Comparison of ENCODE assay signal across 15 cellular contexts in genomic region chr10:101894742-101895141, GRCh38. TPM values are rescaled to one million over a fixed set of nuclear protein-coding genes. Genes with fewer than 3 reads are reported as not detected.
DNase-seq lines count a peak whose midpoint lies in the region; ATAC-seq and TF ChIP-seq lines count a peak whose summit lies in the region.
"Had no signal": no experiment of that assay in that cellular context is flagged by ENCODE, and none has a peak within 500 bp of the region (broad histone marks: within the 10 kb centered on the region; RNA-seq: fewer than 3 reads in every experiment).

No MANE protein-coding gene starts in this region.

- TF ChIP-seq CTCF in IMR-90 (conservative IDR thresholded peaks at IDR 0.05; ENCODE audit: low read depth, low read length) (no peak), left ventricle myocardium inferior (IDR thresholded peaks at IDR 0.05; ENCODE audit: borderline replicate concordance) (no peak), right lobe of liver (IDR thresholded peaks at IDR 0.05) (no peak)

- dilution Hi-C loops in IMR-90 (cut with HindIII; ENCODE audit: low sequenced_read_pairs, unreplicated experiment): no loop called here

- H3K9me1 ChIP-seq in IMR-90 (ENCODE audit: insufficient read depth, low read length): peaks cover 4% of the 10 kb centered on the region

- no peak overlapping the region for H4K91ac ChIP-seq in IMR-90 (ENCODE audit: insufficient read depth, low read depth, low read length)

- TF ChIP-seq POLR2A in IMR-90 (IDR thresholded peaks at IDR 0.05; ENCODE audit: low read depth, low read length) (no peak), right lobe of liver (IDR thresholded peaks at IDR 0.05) (no peak)

- POLR2A ChIA-PET in IMR-90 (lab: Charles Lee; ENCODE audit: unreplicated experiment): no interaction called here

- H3K27me3 ChIP-seq in IMR-90 (ENCODE audit: control insufficient read depth, insufficient read depth, low read length) (no peaks in the 10 kb centered on the region), left ventricle myocardium inferior (ENCODE audit: low read depth) (no peaks in the 10 kb centered on the region), right lobe of liver (no peaks in the 10 kb centered on the region)
- H3K27me3 ChIP-seq: BLaER1 treated with 17β-estradiol and CSF1 and Interleukin-3, amounts not matched to agents 10 nM and 100 nM had no signal

- H3K36me3 ChIP-seq in IMR-90 (ENCODE audit: control insufficient read depth, insufficient read depth, low read length) (no peaks in the 10 kb centered on the region), left ventricle myocardium inferior (peaks cover 4% of the 10 kb centered on the region), right lobe of liver (no peaks in the 10 kb centered on the region)

- no peak overlapping the region for H2BK15ac ChIP-seq in IMR-90 (ENCODE audit: low read depth, low read length)

- ATAC-seq in IMR-90 (ENCODE audit: low read depth) (no peak), right lobe of liver (peak; percentile 70 to 86 (median 84)), HG03139 (IDR thresholded peaks at IDR 0.05; ENCODE audit: unreplicated experiment) (no peak)
- ATAC-seq: A549 had no signal

- DNase-seq in IMR-90 (peak; percentile 12), cerebellum (ENCODE audit: low spot score) (peak; percentile 22), left ventricle myocardium inferior (no peak), right lobe of liver (peak; percentile 20 to 81 (median 62)), GM19238 (ENCODE audit: insufficient read length, low spot score) (no peak), NAMALWA (ENCODE audit: low spot score) (no peak), germinal center (ENCODE audit: low spot score) (no peak)
- DNase-seq: H7, NCI-H1105 treated with DMSO at 0.1 percent for 48 hours, NCI-H187, NCI-H69, SIG-M5 had no signal

- CTCF ChIA-PET in IMR-90 (lab: Yijun Ruan, JAX): interaction anchor here (0.6 kb wide), 1 partner anchor 59 kb away, joined by 3 read pairs; no protein-coding TSS in a partner anchor

- no peak overlapping the region for H2BK5ac ChIP-seq in IMR-90 (ENCODE audit: low read depth, low read length, poor library complexity, severe bottlenecking)

- intact Hi-C loops in IMR-90 (cut with micrococcal nuclease) (no loop called here), left ventricle myocardium inferior (cut with micrococcal nuclease) (no loop called here), right lobe of liver (cut with DNase I) (no loop called here)

- H4K5ac ChIP-seq in IMR-90 (ENCODE audit: low read depth, low read length): no peak overlapping the region

- no peak overlapping the region for H3K9ac ChIP-seq in IMR-90 (ENCODE audit: low read depth, low read length)
- H3K9ac ChIP-seq: BLaER1 treated with 17β-estradiol and CSF1 and Interleukin-3, amounts not matched to agents 10 nM and 100 nM had no signal

- no peak overlapping the region for H4K8ac ChIP-seq in IMR-90 (ENCODE audit: low read depth in 2 of 2, low read length in 2 of 2)

- no peak for TF ChIP-seq RAD21 in IMR-90 (IDR thresholded peaks at IDR 0.05; ENCODE audit: low read length)

- BruUV-seq in IMR-90 (replicated peaks; lab: Mats Ljungman, UMichigan): no TSS peak

- H3K23ac ChIP-seq in IMR-90 (ENCODE audit: low read depth, low read length): no peak overlapping the region

- H3K4me1 ChIP-seq in IMR-90 (ENCODE audit: control insufficient read depth, insufficient read depth, low read length) (peaks cover 9% of the 10 kb centered on the region), left ventricle myocardium inferior (peaks cover 72% of the 10 kb centered on the region), right lobe of liver (peaks cover 0 to 22% (median 0%) of the 10 kb centered on the region in 4 donors)

- H3K4me3 ChIP-seq in IMR-90 (ENCODE audit: insufficient read depth, low read depth, low read length) (no peak overlapping the region), left ventricle myocardium inferior (no peak overlapping the region), right lobe of liver (no peak overlapping the region)
- H3K4me3 ChIP-seq: A549; BLaER1 treated with 17β-estradiol and CSF1 and Interleukin-3, amounts not matched to agents 10 nM and 100 nM had no signal

- no peak overlapping the region for H3K14ac ChIP-seq in IMR-90 (replicated peaks; ENCODE audit: low read depth, low read length)

- no peak overlapping the region for H3K4ac ChIP-seq in IMR-90 (ENCODE audit: low read depth, low read length)

- H2BK20ac ChIP-seq in IMR-90 (ENCODE audit: low read depth, low read length): no peak overlapping the region

- H2AFZ ChIP-seq in IMR-90 (replicated peaks; ENCODE audit: low read length, poor library complexity): no peak overlapping the region

- no peak overlapping the region for H3K4me2 ChIP-seq in IMR-90 (ENCODE audit: low read depth, low read length)
- H3K4me2 ChIP-seq: A549; BLaER1 treated with 17β-estradiol and CSF1 and Interleukin-3, amounts not matched to agents 10 nM and 100 nM had no signal

- H2BK120ac ChIP-seq in IMR-90 (ENCODE audit: low read depth, low read length): no peak overlapping the region

- WGBS in IMR-90 (ENCODE audit: extremely low coverage in 2 of 2, insufficient read length in 1 of 2), 2 experiments: no CpG with 5 or more reads among the region's 3 CpGs
- 67% methylated on average over 3 of the region's 3 CpGs for WGBS in right lobe of liver (ENCODE audit: insufficient coverage, low coverage, low lambda C conversion rate, missing lambda C conversion rate)

- no peak overlapping the region for H2AK9ac ChIP-seq in IMR-90 (replicated peaks; ENCODE audit: low read depth, low read length, poor library complexity)

- H3K9me3 ChIP-seq in IMR-90 (ENCODE audit: control insufficient read depth, insufficient read depth, low read length) (no peaks in the 10 kb centered on the region), left ventricle myocardium inferior (replicated peaks) (no peaks in the 10 kb centered on the region), right lobe of liver (no peaks in the 10 kb centered on the region)
- H3K9me3 ChIP-seq: A549; BLaER1 treated with 17β-estradiol and CSF1 and Interleukin-3, amounts not matched to agents 10 nM and 100 nM had no signal

- H4K20me1 ChIP-seq in IMR-90 (ENCODE audit: insufficient read depth, low read length): peaks cover 12% of the 10 kb centered on the region

- no peak overlapping the region for H3K56ac ChIP-seq in IMR-90 (ENCODE audit: extremely low read depth, insufficient read depth, low read length)

- H3K27ac ChIP-seq in IMR-90 (ENCODE audit: insufficient read depth, low read length) (no peak overlapping the region), left ventricle myocardium inferior (replicated peaks) (peak overlapping the region; percentile 86), right lobe of liver (peak overlapping the region; percentile 13 to 71 (median 70))
- H3K27ac ChIP-seq: A549; BLaER1 treated with 17β-estradiol and CSF1 and Interleukin-3, amounts not matched to agents 10 nM and 100 nM had no signal

- in situ Hi-C loops in IMR-90 (cut with MboI; ENCODE audit: low sequenced_read_pairs): no loop called here

- no peak overlapping the region for H3K18ac ChIP-seq in IMR-90 (ENCODE audit: low read depth, low read length)

- no peak overlapping the region for H2AK5ac ChIP-seq in IMR-90 (ENCODE audit: low read depth, low read length)

- H3K79me1 ChIP-seq in IMR-90 (ENCODE audit: low read depth in 1 of 2, low read length in 2 of 2): peaks cover 0 to 15% of the 10 kb centered on the region in 2 experiments; a peak in 3 of 4 replicates

TF ChIP-seq in IMR-90, 13 proteins besides CTCF, POLR2A, EP300 and RAD21:
- TF ChIP-seq ELK1 (IDR thresholded peaks at IDR 0.05; ENCODE audit: borderline replicate concordance, low read depth, low read length): no peak
- TF ChIP-seq SMC3 (IDR thresholded peaks at IDR 0.05; ENCODE audit: low read depth, low read length): no peak
- TF ChIP-seq RFX5 (IDR thresholded peaks at IDR 0.05; ENCODE audit: low read depth, low read length): no peak
- TF ChIP-seq BHLHE40 (IDR thresholded peaks at IDR 0.05; ENCODE audit: low read depth, low read length): no peak
- no peak for TF ChIP-seq MAFK (IDR thresholded peaks at IDR 0.05; ENCODE audit: low read depth, low read length)
- TF ChIP-seq, protein P1, sequence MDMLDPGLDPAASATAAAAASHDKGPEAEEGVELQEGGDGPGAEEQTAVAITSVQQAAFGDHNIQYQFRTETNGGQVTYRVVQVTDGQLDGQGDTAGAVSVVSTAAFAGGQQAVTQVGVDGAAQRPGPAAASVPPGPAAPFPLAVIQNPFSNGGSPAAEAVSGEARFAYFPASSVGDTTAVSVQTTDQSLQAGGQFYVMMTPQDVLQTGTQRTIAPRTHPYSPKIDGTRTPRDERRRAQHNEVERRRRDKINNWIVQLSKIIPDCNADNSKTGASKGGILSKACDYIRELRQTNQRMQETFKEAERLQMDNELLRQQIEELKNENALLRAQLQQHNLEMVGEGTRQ (IDR thresholded peaks at IDR 0.05; ENCODE audit: low read depth, low read length): no peak
- no peak for TF ChIP-seq RCOR1 (IDR thresholded peaks at IDR 0.05; ENCODE audit: insufficient replicate concordance, low read length)
- no peak for TF ChIP-seq CEBPB (IDR thresholded peaks at IDR 0.05; ENCODE audit: low read depth, low read length)
- no peak for TF ChIP-seq MXI1 (IDR thresholded peaks at IDR 0.05; ENCODE audit: borderline replicate concordance, low read depth, low read length)
- no peak for TF ChIP-seq FOS (IDR thresholded peaks at IDR 0.05; ENCODE audit: low read depth, low read length)
- no peak for TF ChIP-seq CHD1 (IDR thresholded peaks at IDR 0.05; ENCODE audit: low read depth, low read length)
- TF ChIP-seq NFE2L2 (IDR thresholded peaks at IDR 0.05; ENCODE audit: low read depth, low read length): no peak
- no peak for TF ChIP-seq MAZ (IDR thresholded peaks at IDR 0.05; ENCODE audit: borderline replicate concordance, low read depth, low read length)
TF ChIP-seq in IMR-90: peak in this region for 0.

RNA-seq across cellular contexts. Expression of gene KCNIP2, which starts 51.1 kb away (rescaled TPM):
- under 0.01 TPM in 1 of 2 replicates, not detected in the other for total RNA-seq in IMR-90 (2012; rRNA removed)
- polyA plus RNA-seq in IMR-90 (2012; rRNA removed): 0.53 and 0.87 TPM in 2 replicates
- polyA plus RNA-seq in IMR-90 (2012; cell fraction: cytosol; rRNA removed): 0.03 and 0.05 TPM in 2 replicates
- polyA plus RNA-seq in IMR-90 (2012; cell fraction: nucleus; rRNA removed; ENCODE audit: low replicate concordance): 3.9 and 6.9 TPM in 2 replicates
- 8.3 TPM for total RNA-seq in cerebellum
- total RNA-seq in left ventricle myocardium inferior: 29.2 TPM
- total RNA-seq in right lobe of liver: 1 to 10 TPM in 5 of 6 experiments, under 1 TPM in 1; 0.53 to 1.9 (median 1.1) TPM

Comparison
In these comparisons a context has a peak if more than half of its experiments do, and no peak if none do; other contexts are left out.
1. ATAC-seq: peak in right lobe of liver (4 of 4); none in IMR-90 (single experiment) and HG03139 (single experiment).
2. DNase-seq: peak in IMR-90 (single experiment), cerebellum (single experiment) and right lobe of liver (3 of 3); none in left ventricle myocardium inferior (single experiment), GM19238 (single experiment), NAMALWA (single experiment) and germinal center (single experiment).